Comparison of ENCODE assay signal across 10 cellular contexts in the genomic region with DNA sequence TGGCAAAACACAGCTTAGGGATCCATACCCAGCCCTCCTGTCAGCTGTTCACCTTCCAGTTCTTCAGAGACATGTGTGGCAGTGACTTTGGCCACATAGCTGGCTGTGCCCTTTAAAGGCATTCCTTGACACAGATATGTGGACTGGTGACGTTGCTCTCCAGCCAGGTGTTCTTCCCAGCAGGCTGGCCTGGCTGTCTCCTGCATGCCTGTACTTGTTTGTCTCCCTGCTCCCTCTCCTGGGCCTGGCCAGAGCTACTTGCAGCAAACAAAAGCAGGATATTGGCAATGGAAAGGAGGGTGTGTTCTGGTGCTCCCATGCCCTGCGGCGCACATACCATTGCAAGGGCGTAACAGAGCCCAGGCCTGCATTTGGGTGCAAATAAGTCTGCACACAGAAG. TPM values are rescaled to one million over a fixed set of nuclear protein-coding genes. Genes with fewer than 3 reads are reported as not detected.
DNase-seq lines count a peak whose midpoint lies in the region; ATAC-seq and TF ChIP-seq lines count a peak whose summit lies in the region.
"Had no signal": no experiment of that assay in that cellular context is flagged by ENCODE, and none has a peak within 500 bp of the region (broad histone marks: within the 10 kb centered on the region; RNA-seq: fewer than 3 reads in every experiment).

No MANE protein-coding gene starts in this region.

- no peak for TF ChIP-seq CTCF in MM.1S (IDR thresholded peaks at IDR 0.05; ENCODE audit: low read length)

- no peaks in the 10 kb centered on the region for H3K36me3 ChIP-seq in MM.1S (replicated peaks; ENCODE audit: insufficient read depth, low read length)

- H3K79me2 ChIP-seq in MM.1S (ENCODE audit: low read length), result peaks cover 27% of the 10 kb centered on the region; the same call in 1 of the 2 replicates

- H3K4me2 ChIP-seq in MM.1S (ENCODE audit: low read depth, low read length), result no peak overlapping the region

- no peaks in the 10 kb centered on the region for H4K20me1 ChIP-seq in MM.1S (ENCODE audit: insufficient read depth, low read length)

- H3K9me3 ChIP-seq in MM.1S (replicated peaks; ENCODE audit: insufficient read depth, low read length), result no peaks in the 10 kb centered on the region

- no peaks in the 10 kb centered on the region for H3K4me1 ChIP-seq in MM.1S (ENCODE audit: low read length)

- no peaks in the 10 kb centered on the region for H3F3A ChIP-seq in MM.1S (ENCODE audit: insufficient read depth, low read length)

- H2AFZ ChIP-seq in MM.1S (ENCODE audit: low read length), result no peak overlapping the region

- H3K27ac ChIP-seq in epithelial cell of prostate (peak overlapping the region; percentile 92), MM.1S (ENCODE audit: low read length) (no peak overlapping the region)

- DNase-seq in Right ventricle myocardium superior, result peak; percentile 52
- DNase-seq in Right ventricle myocardium inferior (ENCODE audit: missing footprints), result no peak
- DNase-seq in epithelial cell of prostate (ENCODE audit: low read depth, low spot score), result peak; percentile 97
- DNase-seq in mesenteric fat pad (ENCODE audit: low spot score), result peak; percentile 55
- no peak for DNase-seq in MM.1S
- no peak for DNase-seq in NCI-H187 treated with DMSO at 0.1 percent for 48 hours (lab: John Stamatoyannopoulos, UW)
- DNase-seq in NOMO-1 treated with dmso at 0.1 percent for 144 hours (lab: John Stamatoyannopoulos, UW; ENCODE audit: unreplicated experiment), result no peak
- DNase-seq: activated effector memory CD4-positive, alpha-beta T cell treated with anti-CD3 and anti-CD28 coated beads, Interleukin-2, amount 50 U/mL, for 16 hours had no signal

- H3K27me3 ChIP-seq in MM.1S (replicated peaks; ENCODE audit: insufficient read depth, low read length), result no peaks in the 10 kb centered on the region

- H3K9ac ChIP-seq in MM.1S (ENCODE audit: low read length), result no peak overlapping the region

- intact Hi-C loops in Right ventricle myocardium superior (cut with DNase I), result no loop called here
- intact Hi-C loops in Right ventricle myocardium inferior (cut with DNase I), result loop anchor here (5.0 kb wide), 1 partner anchor 42 kb away; a partner anchor contains a TSS

- peak; percentile 35 for ATAC-seq in Right ventricle myocardium superior (ENCODE audit: poor library complexity)
- ATAC-seq in Right ventricle myocardium inferior, result no peak
- ATAC-seq in GM21619 (IDR thresholded peaks at IDR 0.05; ENCODE audit: unreplicated experiment), result no peak
- ATAC-seq: K562 had no signal

- no peaks in the 10 kb centered on the region for H3K9me2 ChIP-seq in MM.1S (replicated peaks; ENCODE audit: insufficient read depth, low read length)

- no peak overlapping the region for H3K4me3 ChIP-seq in MM.1S (ENCODE audit: low read length)
- H3K4me3 ChIP-seq: K562 had no signal

RNA-seq across cellular contexts. Expression of a gene that starts 38.3 kb away (rescaled TPM):
- total RNA-seq in Right ventricle myocardium superior (10.4 TPM), Right ventricle myocardium inferior (13.7 TPM), mesenteric fat pad (19.8 TPM)

RNA-seq across cellular contexts. Expression of a gene that starts 41.9 kb away (rescaled TPM):
- 8.5 TPM for total RNA-seq in Right ventricle myocardium superior
- total RNA-seq in Right ventricle myocardium inferior, result 11.6 TPM
- total RNA-seq in mesenteric fat pad, result 52.1 TPM

Comparison
In these comparisons a context has a peak if more than half of its experiments do, and no peak if none do; other contexts are left out.
1. DNase-seq: peak in Right ventricle myocardium superior (single experiment), epithelial cell of prostate (single experiment) and mesenteric fat pad (single experiment); none in Right ventricle myocardium inferior (single experiment), MM.1S (single experiment), NCI-H187 treated with DMSO at 0.1 percent for 48 hours (single experiment) and NOMO-1 treated with dmso at 0.1 percent for 144 hours (single experiment).